In the genomic region with DNA sequence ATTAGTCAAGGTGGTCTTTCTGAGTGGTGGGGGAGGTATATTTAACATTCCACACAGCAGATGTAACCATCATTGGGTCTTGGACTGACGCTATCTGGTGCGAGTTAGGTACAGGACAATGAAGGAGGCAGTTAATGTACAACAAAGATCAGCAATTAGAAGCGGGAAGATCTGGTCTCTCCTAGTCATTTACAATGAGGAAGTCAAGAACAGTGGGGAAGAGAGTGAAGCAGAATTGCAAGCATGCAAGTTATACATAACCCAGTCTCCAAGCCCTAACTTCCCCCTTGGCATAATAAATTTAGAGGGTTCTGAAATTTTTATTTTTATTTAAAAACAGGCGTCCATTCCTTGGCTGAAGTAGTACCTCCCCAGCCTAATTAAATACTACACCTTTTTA, we compare ENCODE assay signal across 27 cellular contexts. TPM values are rescaled to one million over a fixed set of nuclear protein-coding genes. Genes with fewer than 3 reads are reported as not detected.
A peak's percentile ranks its signal among the peaks of the same experiment; 100 is the strongest.
DNase-seq lines count a peak whose midpoint lies in the region; ATAC-seq, FAIRE-seq and TF ChIP-seq lines count a peak whose summit lies in the region.
"Had no signal": no experiment of that assay in that cellular context is flagged by ENCODE, and none has a peak within 500 bp of the region (broad histone marks: within the 10 kb centered on the region; RNA-seq: fewer than 3 reads in every experiment).

No MANE protein-coding gene starts in this region.

- 23 to 56% (median 38%) methylated on average over 4 of the region's 4 CpGs for WGBS in small intestine, 3 donors

- no peak for FAIRE-seq in small intestine (lab: Jason Lieb, UNC)
- FAIRE-seq: GM12892, RCC 7860 had no signal

- H3K36me3 ChIP-seq in left ventricle myocardium inferior (no peaks in the 10 kb centered on the region), small intestine (ENCODE audit: control insufficient read depth in 2 of 2, insufficient read depth in 2 of 2, low read length in 2 of 2) (no peaks in the 10 kb centered on the region), tibial artery (no peaks in the 10 kb centered on the region), HAP-1 (replicated peaks) (no peaks in the 10 kb centered on the region)
- H3K36me3 ChIP-seq: breast epithelium, upper lobe of left lung had no signal

- TF ChIP-seq CTCF in left ventricle myocardium inferior (IDR thresholded peaks at IDR 0.05; ENCODE audit: borderline replicate concordance) (no peak), tibial artery (IDR thresholded peaks at IDR 0.05) (no peak)

- intact Hi-C loops in left ventricle myocardium inferior (cut with micrococcal nuclease): no loop called here
- intact Hi-C loops in Right ventricle myocardium superior (cut with DNase I): no loop called here
- intact Hi-C loops in left colon (cut with DNase I, micrococcal nuclease): no loop called here
- intact Hi-C loops in tibial artery (cut with DNase I; ENCODE audit: low total_unique reads): no loop called here

- in situ Hi-C loops in HAP-1 (cut with MboI; ENCODE audit: low sequenced_read_pairs): no loop called here

- H3K9me3 ChIP-seq in left ventricle myocardium inferior (replicated peaks) (no peaks in the 10 kb centered on the region), small intestine (ENCODE audit: control insufficient read depth, low read depth) (no peaks in the 10 kb centered on the region), tibial artery (no peaks in the 10 kb centered on the region), HAP-1 (no peaks in the 10 kb centered on the region)
- H3K9me3 ChIP-seq: breast epithelium, upper lobe of left lung had no signal

- H3K4me3 ChIP-seq in left ventricle myocardium inferior (no peak overlapping the region), small intestine (ENCODE audit: low read depth in 1 of 2, low read length in 2 of 2) (no peak overlapping the region), tibial artery (no peak overlapping the region), HAP-1 (no peak overlapping the region)
- H3K4me3 ChIP-seq: breast epithelium, SK-N-MC, upper lobe of left lung had no signal

- ATAC-seq in Right ventricle myocardium superior (ENCODE audit: poor library complexity) (no peak), left colon (peak; percentile 96)

- H3K27me3 ChIP-seq in left ventricle myocardium inferior (ENCODE audit: low read depth) (no peaks in the 10 kb centered on the region), small intestine (ENCODE audit: control insufficient read depth in 2 of 2, insufficient read depth in 2 of 2, low read length in 2 of 2) (no peaks in the 10 kb centered on the region), tibial artery (no peaks in the 10 kb centered on the region), HAP-1 (ENCODE audit: low read depth) (no peaks in the 10 kb centered on the region)
- H3K27me3 ChIP-seq: breast epithelium, upper lobe of left lung had no signal

- H3K27ac ChIP-seq in left ventricle myocardium inferior (replicated peaks) (peak overlapping the region; percentile 1), small intestine (ENCODE audit: low read depth in 1 of 2, low read length in 1 of 2) (no peak overlapping the region), tibial artery (no peak overlapping the region)
- H3K27ac ChIP-seq: SK-N-MC, upper lobe of left lung had no signal

- peaks cover 72% of the 10 kb centered on the region for H3K4me1 ChIP-seq in left ventricle myocardium inferior
- peaks cover 2 to 5% of the 10 kb centered on the region in 2 donors for H3K4me1 ChIP-seq in small intestine (ENCODE audit: control insufficient read depth in 2 of 2, insufficient read depth in 1 of 2, low read depth in 1 of 2, low read length in 1 of 2)
- peaks cover 0 to 9% (median 1%) of the 10 kb centered on the region in 4 donors for H3K4me1 ChIP-seq in tibial artery
- H3K4me1 ChIP-seq in HAP-1: no peaks in the 10 kb centered on the region

- DNase-seq in left ventricle myocardium inferior (no peak), Right ventricle myocardium superior (no peak), OCI-M1 (lab: John Stamatoyannopoulos, UW) (peak; percentile 62), left colon (no peak), small intestine (peak; percentile 70), tibial artery (no peak), HAP-1 (ENCODE audit: low spot score in 2 of 2) (no peak)
- no peak for DNase-seq in activated CD8-positive, alpha-beta memory T cell treated with anti-CD3 and anti-CD28 coated beads, Interleukin-2, amount 50 U/mL, for 48 hours
- DNase-seq: 8988T; activated CD4-positive, alpha-beta T cell treated with anti-CD3 and anti-CD28 coated beads, Interleukin-2, amount 50 U/mL, for 48 hours; activated CD4-positive, CD25-positive, alpha-beta regulatory T cell; activated gamma-delta T cell treated with Interleukin-2 at 50 U/mL for 16 hours; amniotic stem cell; COR-L47; cortex of kidney; DND-41; head of caudate nucleus; HFFc6; NCI-H1105; NCI-H2081; NCI-H446; stimulated activated CD8-positive, alpha-beta memory T cell treated with anti-CD3 and anti-CD28 coated beads, Interleukin-4, amount 100 ng/mL, for 48 hours; upper lobe of left lung had no signal

RNA-seq across cellular contexts. Expression of a gene that starts 14.1 kb away (rescaled TPM):
- 437 TPM for total RNA-seq in left ventricle myocardium inferior
- total RNA-seq in Right ventricle myocardium superior: 273 TPM
- 10 to 100 TPM; 91.1 to 93.1 TPM for total RNA-seq in left colon
- polyA plus RNA-seq in small intestine: 10 to 100 TPM; 25.9 to 58.1 (median 28.6) TPM

Comparison
In these comparisons a context has a peak if more than half of its experiments do, and no peak if none do; other contexts are left out.
1. DNase-seq: peak in OCI-M1 (single experiment) and small intestine (single experiment); none in left ventricle myocardium inferior (single experiment), Right ventricle myocardium superior (single experiment), left colon (0 of 2), tibial artery (0 of 2), HAP-1 (0 of 2) and activated CD8-positive, alpha-beta memory T cell treated with anti-CD3 and anti-CD28 coated beads, Interleukin-2, amount 50 U/mL, for 48 hours (single experiment).